Comparison of ENCODE assay signal across 19 cellular contexts in genomic region chr10:96947036-96947435, GRCh38.
DNase-seq lines count a peak whose midpoint lies in the region; ATAC-seq and FAIRE-seq lines count a peak whose summit lies in the region.
"Had no signal": no experiment of that assay in that cellular context is flagged by ENCODE, and none has a peak within 500 bp of the region (broad histone marks: within the 10 kb centered on the region; RNA-seq: fewer than 3 reads in every experiment).

No MANE protein-coding gene starts in this region.

- H3K27ac Mint-ChIP-seq in effector memory CD8-positive, alpha-beta T cell = peak overlapping the region; percentile 32 to 65

- peaks cover 1 to 24% of the 10 kb centered on the region in 2 donors for H3K4me1 Mint-ChIP-seq in effector memory CD8-positive, alpha-beta T cell (ENCODE audit: low read depth in 2 of 2)

- no peak for DNase-seq in Right ventricle myocardium superior
- DNase-seq in right cardiac atrium = no peak
- no peak for DNase-seq in effector memory CD8-positive, alpha-beta T cell
- DNase-seq in NAMALWA (ENCODE audit: low spot score) = no peak
- DNase-seq: 8988T, AML-193, Calu3, DMS 273 treated with DMSO at 0.1 percent for 48 hours, DMS79 had no signal

- no peaks in the 10 kb centered on the region for H3K36me3 ChIP-seq in skeletal muscle tissue (ENCODE audit: control insufficient read depth in 3 of 3, insufficient read depth in 3 of 3, low read length in 3 of 3)

- H3K27me3 ChIP-seq in right cardiac atrium (ENCODE audit: control insufficient read depth, insufficient read depth) = no peaks in the 10 kb centered on the region
- H3K27me3 ChIP-seq in skeletal muscle tissue (ENCODE audit: control insufficient read depth in 3 of 3, insufficient read depth in 3 of 3, low read length in 3 of 3) = no peaks in the 10 kb centered on the region
- H3K27me3 ChIP-seq: BLaER1 had no signal

- peaks cover 31% of the 10 kb centered on the region for H3K36me3 Mint-ChIP-seq in effector memory CD8-positive, alpha-beta T cell (ENCODE audit: insufficient read depth)

- H3K27me3 Mint-ChIP-seq in effector memory CD8-positive, alpha-beta T cell = no peaks in the 10 kb centered on the region

- H3K9ac ChIP-seq in skeletal muscle tissue (ENCODE audit: low read depth in 1 of 3, low read length in 3 of 3) = peak overlapping the region in 1 of 3 donors; percentile 34
- H3K9ac ChIP-seq: BLaER1 had no signal

- 73% methylated on average over 5 of the region's 5 CpGs for WGBS in right cardiac atrium

- no peaks in the 10 kb centered on the region for H3K9me3 Mint-ChIP-seq in effector memory CD8-positive, alpha-beta T cell

- H3K4me3 Mint-ChIP-seq in effector memory CD8-positive, alpha-beta T cell = no peak overlapping the region

- intact Hi-C loops in Right ventricle myocardium superior (cut with DNase I) (no loop called here), right cardiac atrium (cut with DNase I) (no loop called here)

- ATAC-seq in Right ventricle myocardium superior (ENCODE audit: poor library complexity) (peak; percentile 75), right cardiac atrium (no peak), GM19035 (IDR thresholded peaks at IDR 0.05; ENCODE audit: unreplicated experiment) (no peak), GM18867 (IDR thresholded peaks at IDR 0.05; ENCODE audit: unreplicated experiment) (no peak)
- ATAC-seq in effector memory CD8-positive, alpha-beta T cell (replicated peaks) = no peak
- ATAC-seq: GM12878, HepG2 had no signal

- H3K4me1 ChIP-seq in right cardiac atrium (ENCODE audit: control insufficient read depth, insufficient read depth, low read length) (no peaks in the 10 kb centered on the region), skeletal muscle tissue (ENCODE audit: control insufficient read depth in 3 of 3, insufficient read depth in 3 of 3, low read length in 3 of 3) (peaks cover 4 to 10% (median 9%) of the 10 kb centered on the region in 3 donors)
- H3K4me1 ChIP-seq: BLaER1, HAP-1 had no signal

- H3K4me3 ChIP-seq in right cardiac atrium (ENCODE audit: low read length) = no peak overlapping the region
- peak overlapping the region in 2 of 3 donors; percentile 18 to 38 for H3K4me3 ChIP-seq in skeletal muscle tissue (ENCODE audit: low read length in 3 of 3)
- H3K4me3 ChIP-seq: BLaER1, GM12878, HAP-1 had no signal

- H3K27ac ChIP-seq in right cardiac atrium (ENCODE audit: low read length) (no peak overlapping the region), skeletal muscle tissue (ENCODE audit: low read depth, low read length) (peak overlapping the region; percentile 87)
- H3K27ac ChIP-seq: BLaER1 had no signal

- H3K9me3 ChIP-seq in right cardiac atrium (ENCODE audit: control insufficient read depth, low read length) (no peaks in the 10 kb centered on the region), skeletal muscle tissue (ENCODE audit: control insufficient read depth in 3 of 3, low read length in 3 of 3) (no peaks in the 10 kb centered on the region)
- H3K9me3 ChIP-seq: BLaER1, HAP-1 had no signal

- FAIRE-seq in islet of Langerhans (lab: Jason Lieb, UNC) = peak; percentile 85
- FAIRE-seq: GM12878, H1, HepG2, HTR-8/SVneo had no signal
